17 cellular contexts compared by ENCODE assay signal in the genomic region with DNA sequence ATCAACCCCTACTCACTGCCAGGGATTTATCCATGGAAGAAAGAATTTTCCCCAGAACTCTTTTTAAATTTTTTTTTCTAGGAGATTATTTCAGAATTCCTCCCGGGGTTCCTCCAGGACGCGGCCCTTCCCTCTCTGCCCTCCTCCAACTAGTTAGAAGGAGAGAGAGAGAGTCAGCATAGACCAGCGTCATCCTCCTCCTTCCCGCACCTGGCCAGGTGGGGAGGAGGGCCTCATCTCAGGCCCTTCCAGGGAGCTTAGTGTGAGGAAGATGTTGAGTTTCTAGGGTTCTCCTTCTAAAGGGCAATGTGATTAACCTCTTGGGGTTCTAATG.
A peak's percentile ranks its signal among the peaks of the same experiment; 100 is the strongest.
DNase-seq lines count a peak whose midpoint lies in the region; ATAC-seq and TF ChIP-seq lines count a peak whose summit lies in the region.
"Had no signal": no experiment of that assay in that cellular context is flagged by ENCODE, and none has a peak within 500 bp of the region (broad histone marks: within the 10 kb centered on the region; RNA-seq: fewer than 3 reads in every experiment).

No MANE protein-coding gene starts in this region.

- no peak overlapping the region for H3K27ac ChIP-seq in WERI-Rb-1
- peak overlapping the region; percentile 70 to 85 (median 74) for H3K27ac ChIP-seq in stomach
- H3K27ac ChIP-seq: HL-60, right lobe of liver had no signal

- H3K27me3 ChIP-seq in WERI-Rb-1 (ENCODE audit: insufficient read depth, low read depth, severe bottlenecking) (peaks cover 78% of the 10 kb centered on the region), stomach (peaks cover 0 to 69% (median 24%) of the 10 kb centered on the region in 3 donors)

- H3K9me3 ChIP-seq in WERI-Rb-1 (ENCODE audit: severe bottlenecking) (peaks cover 6% of the 10 kb centered on the region), stomach (no peaks in the 10 kb centered on the region)
- H3K9me3 ChIP-seq: right lobe of liver had no signal

- H3K36me3 ChIP-seq in WERI-Rb-1 (no peaks in the 10 kb centered on the region), stomach (no peaks in the 10 kb centered on the region)
- H3K36me3 ChIP-seq: right lobe of liver had no signal

- H3K9me3 Mint-ChIP-seq in activated T-cell treated with anti-CD3 and anti-CD28 coated beads, Interleukin-2, amount 50 U/mL, for 24 hours: no peaks in the 10 kb centered on the region
- H3K9me3 Mint-ChIP-seq: stimulated activated naive B cell treated with anti-CD40 and anti-IgM and Interleukin-4, amounts not matched to agents 10 μg/mL and 1 μg/mL and 100 μg/mL, for 72 hours had no signal

- DNase-seq in activated T-cell treated with anti-CD3 and anti-CD28 coated beads, Interleukin-2, amount 50 U/mL, for 24 hours: no peak
- no peak for DNase-seq in activated T-cell treated with anti-CD3 and anti-CD28 coated beads, Interleukin-2, amount 50 U/mL, for 1 hour
- DNase-seq in WERI-Rb-1: peak; percentile 4
- DNase-seq in left lobe of liver (ENCODE audit: low spot score): peak; percentile 15
- DNase-seq in stomach: peak; percentile 26
- no peak for DNase-seq in stimulated activated naive CD4-positive, alpha-beta T cell treated with Interleukin-2 at 50 U/mL for 16 hours (lab: John Stamatoyannopoulos, UW)
- DNase-seq in SHP77 treated with DMSO at 0.1 percent for 48 hours (lab: John Stamatoyannopoulos, UW): no peak
- DNase-seq: activated CD4-positive, alpha-beta T cell treated with anti-CD3 and anti-CD28 coated beads, Interleukin-2, amount 50 U/mL, for 1 hour; activated naive CD4-positive, alpha-beta T cell treated with Interleukin-2 at 50 U/mL for 16 hours; central memory CD4-positive, alpha-beta T cell; Kasumi-1; kidney glomerular epithelial cell; stimulated activated CD4-positive, alpha-beta T cell treated with anti-CD3 and anti-CD28 coated beads, Interleukin-4, amount 100 ng/mL, for 24 hours; stimulated activated naive B cell treated with anti-CD40 and anti-IgM and Interleukin-4, amounts not matched to agents 10 μg/mL and 1 μg/mL and 100 μg/mL, for 72 hours had no signal

- H3K4me3 Mint-ChIP-seq in activated T-cell treated with anti-CD3 and anti-CD28 coated beads, Interleukin-2, amount 50 U/mL, for 24 hours: peak overlapping the region; percentile 51

- no peaks in the 10 kb centered on the region for H3K36me3 Mint-ChIP-seq in activated T-cell treated with anti-CD3 and anti-CD28 coated beads, Interleukin-2, amount 50 U/mL, for 24 hours (ENCODE audit: low read depth)
- H3K36me3 Mint-ChIP-seq: stimulated activated naive B cell treated with anti-CD40 and anti-IgM and Interleukin-4, amounts not matched to agents 10 μg/mL and 1 μg/mL and 100 μg/mL, for 72 hours had no signal

- TF ChIP-seq CTCF in WERI-Rb-1 (IDR thresholded peaks at IDR 0.05; ENCODE audit: low read depth, low read length): no peak
- no peak for TF ChIP-seq CTCF in stomach (IDR thresholded peaks at IDR 0.05)

- no peak overlapping the region for H3K4me3 ChIP-seq in WERI-Rb-1 (ENCODE audit: low read depth, low read length)
- H3K4me3 ChIP-seq in stomach: peak overlapping the region in 2 of 4 donors; percentile 53 to 56
- H3K4me3 ChIP-seq: right lobe of liver had no signal

- intact Hi-C loops in stomach (cut with DNase I; ENCODE audit: low total_unique reads): no loop called here

- WGBS in stomach, 5 donors: 30 to 43% (median 38%) methylated on average over 5 of the region's 5 CpGs

- H3K27ac Mint-ChIP-seq in activated T-cell treated with anti-CD3 and anti-CD28 coated beads, Interleukin-2, amount 50 U/mL, for 24 hours: no peak overlapping the region
- H3K27ac Mint-ChIP-seq: stimulated activated naive B cell treated with anti-CD40 and anti-IgM and Interleukin-4, amounts not matched to agents 10 μg/mL and 1 μg/mL and 100 μg/mL, for 72 hours had no signal

- no peak for ATAC-seq in left lobe of liver
- no peak for ATAC-seq in HG03457 (IDR thresholded peaks at IDR 0.05; ENCODE audit: unreplicated experiment)

- no peak for TF ChIP-seq EP300 in stomach (IDR thresholded peaks at IDR 0.05)

- TF ChIP-seq POLR2A in stomach (IDR thresholded peaks at IDR 0.05): no peak

- H3K4me1 ChIP-seq in stomach: peaks cover 22 to 63% (median 35%) of the 10 kb centered on the region in 4 donors
- H3K4me1 ChIP-seq: right lobe of liver had no signal

- H3K4me1 Mint-ChIP-seq in activated T-cell treated with anti-CD3 and anti-CD28 coated beads, Interleukin-2, amount 50 U/mL, for 24 hours (ENCODE audit: low read depth): peaks cover 3% of the 10 kb centered on the region

- peaks cover 73% of the 10 kb centered on the region for H3K27me3 Mint-ChIP-seq in activated T-cell treated with anti-CD3 and anti-CD28 coated beads, Interleukin-2, amount 50 U/mL, for 24 hours

Comparison
In these comparisons a context has a peak if more than half of its experiments do, and no peak if none do; other contexts are left out.
1. DNase-seq: peak in WERI-Rb-1 (single experiment), left lobe of liver (single experiment) and stomach (single experiment); none in activated T-cell treated with anti-CD3 and anti-CD28 coated beads, Interleukin-2, amount 50 U/mL, for 24 hours (single experiment), activated T-cell treated with anti-CD3 and anti-CD28 coated beads, Interleukin-2, amount 50 U/mL, for 1 hour (single experiment), stimulated activated naive CD4-positive, alpha-beta T cell treated with Interleukin-2 at 50 U/mL for 16 hours (single experiment) and SHP77 treated with DMSO at 0.1 percent for 48 hours (single experiment).